18 cellular contexts compared by ENCODE assay signal in genomic region chr20:63326314-63327228, GRCh38. TPM values are rescaled to one million over a fixed set of nuclear protein-coding genes. Genes with fewer than 3 reads are reported as not detected.
DNase-seq lines count a peak whose midpoint lies in the region; ATAC-seq, FAIRE-seq and TF ChIP-seq lines count a peak whose summit lies in the region.
"Had no signal": no experiment of that assay in that cellular context is flagged by ENCODE, and none has a peak within 500 bp of the region (broad histone marks: within the 10 kb centered on the region; RNA-seq: fewer than 3 reads in every experiment).

No MANE protein-coding gene starts in this region.

- CTCF ChIA-PET in SK-N-SH (lab: Yijun Ruan, JAX) (interaction anchor here (3.0 to 4.0 kb wide), 2 partner anchors 17 to 55 kb away, joined by 15 to 19 read pairs; no protein-coding TSS in a partner anchor), K562 (lab: Yijun Ruan, JAX; ENCODE audit: low intra/inter-chr PET ratio) (no interaction called here)

- no peak overlapping the region for H3K18ac ChIP-seq in trophoblast cell (ENCODE audit: low read length)

- H4K91ac ChIP-seq in trophoblast cell (ENCODE audit: low read depth, low read length) = no peak overlapping the region

- no peak for TF ChIP-seq POLR2A in K562 (conservative IDR thresholded peaks at IDR 0.05)

- H3K27ac ChIP-seq in SK-N-SH (ENCODE audit: low read depth in 2 of 2, low read length in 1 of 2) (no peak overlapping the region), MM.1S (ENCODE audit: low read length) (no peak overlapping the region), K562 (ENCODE audit: extremely low read depth, low read depth, low read length) (no peak overlapping the region), trophoblast cell (ENCODE audit: low read depth, low read length) (no peak overlapping the region)
- H3K27ac ChIP-seq: 22Rv1, dorsolateral prefrontal cortex, tibial artery had no signal

- peak overlapping the region; percentile 2 for H4K8ac ChIP-seq in trophoblast cell (ENCODE audit: low read depth, low read length)

- POLR2A ChIA-PET in SK-N-SH (lab: Yijun Ruan, JAX) (no interaction called here), K562 (lab: Yijun Ruan, JAX) (no interaction called here)

- no peaks in the 10 kb centered on the region for H3K9me1 ChIP-seq in K562 (ENCODE audit: control insufficient read depth, insufficient read depth, low read length)

- H2AFZ ChIP-seq in SK-N-SH (ENCODE audit: low read depth) (no peak overlapping the region), MM.1S (ENCODE audit: low read length) (0 out of 2 replicates have a peak overlapping the region, but pooled peaks have one; percentile 34), K562 (ENCODE audit: low read depth, low read length) (0 out of 2 replicates have a peak overlapping the region, but pooled peaks have one; percentile 30), trophoblast cell (ENCODE audit: insufficient read depth, low read length, poor library complexity) (no peak overlapping the region)

- ATAC-seq in SK-N-SH treated with all-trans-retinoic acid at 6 μM for 48 hours (no peak), K562 (no peak), GM21723 (IDR thresholded peaks at IDR 0.05; ENCODE audit: unreplicated experiment) (no peak)

- no peaks in the 10 kb centered on the region for H3K79me1 ChIP-seq in trophoblast cell (ENCODE audit: low read length)

- H3K4me3 ChIP-seq in SK-N-SH (ENCODE audit: low read depth in 2 of 2, low read length in 1 of 2) = no peak overlapping the region
- H3K4me3 ChIP-seq in MM.1S (ENCODE audit: low read length) = no peak overlapping the region
- H3K4me3 ChIP-seq in K562 = no peak overlapping the region
- no peak overlapping the region for H3K4me3 ChIP-seq in trophoblast cell (ENCODE audit: low read depth, low read length)
- H3K4me3 ChIP-seq: dorsolateral prefrontal cortex, tibial artery had no signal

- H3K4me1 ChIP-seq in SK-N-SH (ENCODE audit: control insufficient read depth in 1 of 2, insufficient read depth in 2 of 2, low read depth in 1 of 2, low read length in 1 of 2) (peaks cover 0 to 3% of the 10 kb centered on the region in 2 experiments; a peak in 1 of 4 replicates), MM.1S (ENCODE audit: low read length) (no peaks in the 10 kb centered on the region), K562 (replicated peaks in 1 of 2; ENCODE audit: control insufficient read depth in 2 of 2, insufficient read depth in 2 of 2, low read length in 2 of 2) (peaks cover 0 to 31% of the 10 kb centered on the region in 2 experiments; a peak in 1 of 5 replicates), trophoblast cell (ENCODE audit: control insufficient read depth in 1 of 2, insufficient read depth in 2 of 2, low read length in 2 of 2) (no peaks in the 10 kb centered on the region)
- H3K4me1 ChIP-seq: tibial artery had no signal

- H3K4me2 ChIP-seq in SK-N-SH (no peak overlapping the region), MM.1S (ENCODE audit: low read depth, low read length) (no peak overlapping the region), K562 (ENCODE audit: insufficient read depth, low read length) (no peak overlapping the region), trophoblast cell (ENCODE audit: low read length) (no peak overlapping the region)

- H3K9me2 ChIP-seq in SK-N-SH (no peaks in the 10 kb centered on the region), MM.1S (replicated peaks; ENCODE audit: insufficient read depth, low read length) (no peaks in the 10 kb centered on the region)

- no peak overlapping the region for H3K4ac ChIP-seq in trophoblast cell (ENCODE audit: low read depth, low read length)

- no peak for TF ChIP-seq RAD21 in SK-N-SH (IDR thresholded peaks at IDR 0.05; ENCODE audit: low read length)
- no peak for TF ChIP-seq RAD21 in K562 (CRISPR knock-in tag; conservative IDR thresholded peaks at IDR 0.05 in 1 of 2, IDR thresholded peaks at IDR 0.05 in 1 of 2)

- DNase-seq in SK-N-SH (no peak), MM.1S (no peak), K562 (ENCODE audit: extremely low read depth in 1 of 4, low spot score in 3 of 4) (no peak), trophoblast cell (no peak), NOMO-1 treated with dmso at 0.1 percent for 144 hours (lab: John Stamatoyannopoulos, UW; ENCODE audit: unreplicated experiment) (no peak)
- no peak for DNase-seq in activated CD4-positive, CD25-positive, alpha-beta regulatory T cell (lab: John Stamatoyannopoulos, UW)
- DNase-seq: activated CD8-positive, alpha-beta memory T cell treated with anti-CD3 and anti-CD28 coated beads, Interleukin-2, amount 50 U/mL, for 4 hours; DMS 273 treated with DMSO at 0.1 percent for 48 hours; GOT3 had no signal

- H3K79me2 ChIP-seq in SK-N-SH (ENCODE audit: insufficient read depth) (no peaks in the 10 kb centered on the region), MM.1S (ENCODE audit: low read length) (no peaks in the 10 kb centered on the region), K562 (ENCODE audit: control insufficient read depth, insufficient read depth, low read length) (no peaks in the 10 kb centered on the region), trophoblast cell (ENCODE audit: control insufficient read depth, insufficient read depth, low read length, poor library complexity) (no peaks in the 10 kb centered on the region)

- H3K9ac ChIP-seq in SK-N-SH (no peak overlapping the region), MM.1S (ENCODE audit: low read length) (no peak overlapping the region), K562 (ENCODE audit: insufficient read depth in 1 of 2, low read depth in 2 of 2, low read length in 2 of 2) (no peak overlapping the region), trophoblast cell (ENCODE audit: low read length) (no peak overlapping the region)

- no peak for FAIRE-seq in K562 (lab: Jason Lieb, UNC)
- FAIRE-seq: astrocyte, islet of Langerhans had no signal

- intact Hi-C loops in K562 (cut with micrococcal nuclease) = no loop called here

- no peak overlapping the region for H2AK5ac ChIP-seq in trophoblast cell (ENCODE audit: low read length)

- BruUV-seq in K562 (replicated peaks; lab: Mats Ljungman, UMichigan) = no TSS peak

- H2BK120ac ChIP-seq in trophoblast cell (ENCODE audit: insufficient read depth, low read length, poor library complexity) = no peak overlapping the region

- no peaks in the 10 kb centered on the region for H3F3A ChIP-seq in SK-N-SH (replicated peaks; ENCODE audit: insufficient read depth)
- H3F3A ChIP-seq in MM.1S (ENCODE audit: insufficient read depth, low read length) = no peaks in the 10 kb centered on the region

- H2BK12ac ChIP-seq in trophoblast cell (ENCODE audit: low read length) = no peak overlapping the region

- no peak overlapping the region for H3K14ac ChIP-seq in trophoblast cell (ENCODE audit: low read length)

- H4K20me1 ChIP-seq in SK-N-SH (ENCODE audit: insufficient read depth) (no peaks in the 10 kb centered on the region), MM.1S (ENCODE audit: insufficient read depth, low read length) (no peaks in the 10 kb centered on the region), K562 (replicated peaks; ENCODE audit: control insufficient read depth, insufficient read depth, low read length) (no peaks in the 10 kb centered on the region)

- H2BK5ac ChIP-seq in trophoblast cell (ENCODE audit: low read depth, low read length, poor library complexity) = no peak overlapping the region

- H3K9me3 ChIP-seq in SK-N-SH (no peaks in the 10 kb centered on the region), MM.1S (replicated peaks; ENCODE audit: insufficient read depth, low read length) (no peaks in the 10 kb centered on the region), K562 (replicated peaks; ENCODE audit: control insufficient read depth, insufficient read depth, low read depth, low read length) (no peaks in the 10 kb centered on the region), trophoblast cell (ENCODE audit: insufficient read depth, low read depth, low read length) (peaks cover 8% of the 10 kb centered on the region)

- H3K27me3 ChIP-seq in SK-N-SH (ENCODE audit: insufficient read depth) (no peaks in the 10 kb centered on the region; the same call in 1 of the 2 replicates), MM.1S (replicated peaks; ENCODE audit: insufficient read depth, low read length) (peaks cover 65% of the 10 kb centered on the region), K562 (ENCODE audit: control insufficient read depth in 2 of 2, insufficient read depth in 2 of 2, low read length in 2 of 2) (peaks cover 15 to 18% of the 10 kb centered on the region in 2 experiments; a peak in 4 of 5 replicates), trophoblast cell (ENCODE audit: insufficient read depth, low read length) (no peaks in the 10 kb centered on the region)

- in situ Hi-C loops in K562 (cut with MboI) = no loop called here

- no peaks in the 10 kb centered on the region for H3K36me3 ChIP-seq in SK-N-SH (replicated peaks in 1 of 2; ENCODE audit: control insufficient read depth in 1 of 2, insufficient read depth in 2 of 2, low read length in 1 of 2)
- no peaks in the 10 kb centered on the region for H3K36me3 ChIP-seq in MM.1S (replicated peaks; ENCODE audit: insufficient read depth, low read length)
- no peaks in the 10 kb centered on the region for H3K36me3 ChIP-seq in K562 (ENCODE audit: control insufficient read depth, insufficient read depth, low read length)
- no peaks in the 10 kb centered on the region for H3K36me3 ChIP-seq in trophoblast cell (ENCODE audit: control insufficient read depth in 1 of 2, insufficient read depth in 2 of 2, low read length in 2 of 2)
- H3K36me3 ChIP-seq: tibial artery had no signal

- TF ChIP-seq EP300 in SK-N-SH (IDR thresholded peaks at IDR 0.05; ENCODE audit: borderline replicate concordance in 1 of 2, low read depth in 1 of 2, low read length in 1 of 2) (no peak), K562 (IDR thresholded peaks at IDR 0.05; ENCODE audit: low read length) (no peak)

- no peak overlapping the region for H3K23ac ChIP-seq in trophoblast cell (ENCODE audit: low read length)

- TF ChIP-seq CTCF in SK-N-SH (IDR thresholded peaks at IDR 0.05) = no peak
- TF ChIP-seq CTCF in MM.1S (IDR thresholded peaks at IDR 0.05; ENCODE audit: low read length) = no peak
- TF ChIP-seq CTCF in K562 (IDR thresholded peaks at IDR 0.05 in 2 of 3, conservative IDR thresholded peaks at IDR 0.05 in 1 of 3; ENCODE audit: insufficient read depth in 2 of 3, low read depth in 1 of 3, low read length in 3 of 3) = no peak

- WGBS in SK-N-SH (ENCODE audit: low lambda C conversion rate) = 56% methylated on average over 8 of the region's 15 CpGs
- WGBS in K562 (ENCODE audit: insufficient coverage, low coverage, missing lambda C conversion rate) = 24% methylated on average over 15 of the region's 15 CpGs
- no CpG with 5 or more reads among the region's 15 CpGs for WGBS in trophoblast cell (ENCODE audit: extremely low coverage, insufficient coverage, insufficient read length)

- H4K12ac ChIP-seq in trophoblast cell (ENCODE audit: low read depth, low read length) = peak overlapping the region; percentile 40

RNA-seq across cellular contexts. Expression of gene COL20A1, which starts 33.6 kb away (rescaled TPM):
- not detected in 2 replicates for polyA plus RNA-seq in SK-N-SH (2012; rRNA removed)
- polyA plus RNA-seq in SK-N-SH (2012; cell fraction: cytosol; rRNA removed) = not detected in 2 replicates
- polyA plus RNA-seq in SK-N-SH (2012; cell fraction: nucleus; rRNA removed) = 0.01 and 0.05 TPM in 2 replicates
- total RNA-seq in K562 (2011; cell fraction: chromatin; rRNA removed; ENCODE audit: low replicate concordance) = 0.12 and 0.19 TPM in 2 replicates
- total RNA-seq in K562 (2011; cell fraction: nucleolus; rRNA removed) = 0.26 and 0.33 TPM in 2 replicates
- total RNA-seq in K562 (2011; cell fraction: nucleoplasm; rRNA removed) = 0.15 TPM in 1 of 2 replicates, not detected in the other
- total RNA-seq in K562 (2014; rRNA removed) = not detected in 2 replicates
- not detected in 2 replicates for total RNA-seq in K562 (2014; rRNA removed; fragmentation: Illumina TruSeq; extraction: Trizol)
- total RNA-seq in K562 (2015; rRNA removed; fragmentation: Illumina TruSeq; extraction: Trizol) = not detected in 2 replicates
- total RNA-seq in K562 (2021) = not detected in 2 replicates
- not detected in 2 replicates for polyA plus RNA-seq in K562 (2011; rRNA removed)
- polyA plus RNA-seq in K562 (2011; cell fraction: cytosol; rRNA removed) = under 0.01 TPM in 1 of 2 replicates, not detected in the other
- 0.06 and 0.26 TPM in 2 replicates for polyA plus RNA-seq in K562 (2011; cell fraction: nucleus; rRNA removed)
- polyA plus RNA-seq in K562 (2012) = 0.06 TPM in 1 of 2 replicates, not detected in the other
- polyA plus RNA-seq in K562 (2014; fragmentation: Illumina TruSeq; extraction: Trizol) = not detected in 2 replicates
- polyA plus RNA-seq in K562 (2014; fragmentation: Nextera tagmentation; extraction: Ambion mirVana) = not detected
- not detected in 2 replicates for polyA plus RNA-seq in K562 (2014; rRNA removed)
- polyA minus RNA-seq in K562 (2011; rRNA and poly(A)+ RNA removed) = not detected in 2 replicates
- polyA minus RNA-seq in K562 (2011; cell fraction: cytosol; rRNA and poly(A)+ RNA removed) = not detected in 2 replicates
- polyA minus RNA-seq in K562 (2011; cell fraction: nucleus; rRNA and poly(A)+ RNA removed) = not detected in 2 replicates
- polyA plus RNA-seq in trophoblast cell (2013) = 0.23 and 0.26 TPM in 2 replicates
- total RNA-seq: T-helper 2 cell treated with Interferon-gamma antibody and Interleukin-4, amounts not matched to agents 100 ng/mL and 5 ng/mL, for 36 hours had no signal

RNA-seq across cellular contexts. Expression of gene CHRNA4, which starts 34.6 kb away (rescaled TPM):
- polyA plus RNA-seq in SK-N-SH (2012; rRNA removed) (not detected in 2 replicates), K562 (2011; rRNA removed) (not detected in 2 replicates), K562 (2014; fragmentation: Illumina TruSeq; extraction: Trizol) (not detected in 2 replicates), K562 (2014; fragmentation: Nextera tagmentation; extraction: Ambion mirVana) (not detected), K562 (2014; rRNA removed) (not detected in 2 replicates)
- polyA plus RNA-seq in SK-N-SH (2012; cell fraction: cytosol; rRNA removed) = not detected in 2 replicates
- not detected in 2 replicates for polyA plus RNA-seq in SK-N-SH (2012; cell fraction: nucleus; rRNA removed)
- total RNA-seq in K562 (2011; cell fraction: chromatin; rRNA removed; ENCODE audit: low replicate concordance) = not detected in 2 replicates
- total RNA-seq in K562 (2011; cell fraction: nucleolus; rRNA removed) = not detected in 2 replicates
- total RNA-seq in K562 (2011; cell fraction: nucleoplasm; rRNA removed) = not detected in 2 replicates
- total RNA-seq in K562 (2014; rRNA removed) (not detected in 2 replicates), K562 (2014; rRNA removed; fragmentation: Illumina TruSeq; extraction: Trizol) (not detected in 2 replicates), K562 (2015; rRNA removed; fragmentation: Illumina TruSeq; extraction: Trizol) (not detected in 2 replicates), K562 (2021) (0.02 TPM in 1 of 2 replicates, not detected in the other)
- not detected in 2 replicates for polyA plus RNA-seq in K562 (2011; cell fraction: cytosol; rRNA removed)
- not detected in 2 replicates for polyA plus RNA-seq in K562 (2011; cell fraction: nucleus; rRNA removed)
- not detected in 2 replicates for polyA plus RNA-seq in K562 (2012)
- polyA minus RNA-seq in K562 (2011; rRNA and poly(A)+ RNA removed) = not detected in 2 replicates
- not detected in 2 replicates for polyA minus RNA-seq in K562 (2011; cell fraction: cytosol; rRNA and poly(A)+ RNA removed)
- polyA minus RNA-seq in K562 (2011; cell fraction: nucleus; rRNA and poly(A)+ RNA removed) = not detected in 2 replicates
- not detected in 2 replicates for polyA plus RNA-seq in trophoblast cell (2013)
- total RNA-seq: fibroblast of villous mesenchyme; T-helper 2 cell treated with Interferon-gamma antibody and Interleukin-4, amounts not matched to agents 100 ng/mL and 5 ng/mL, for 36 hours had no signal

RNA-seq across cellular contexts. Expression of gene ARFGAP1, which starts 54.0 kb away (rescaled TPM):
- 72.7 and 77.0 TPM in 2 replicates for polyA plus RNA-seq in SK-N-SH (2012; rRNA removed)
- polyA plus RNA-seq in SK-N-SH (2012; cell fraction: cytosol; rRNA removed) = 15.2 and 23.1 TPM in 2 replicates
- polyA plus RNA-seq in SK-N-SH (2012; cell fraction: nucleus; rRNA removed) = 483 and 544 TPM in 2 replicates
- 379 and 853 TPM in 2 replicates for total RNA-seq in K562 (2011; cell fraction: chromatin; rRNA removed; ENCODE audit: low replicate concordance)
- 493 and 502 TPM in 2 replicates for total RNA-seq in K562 (2011; cell fraction: nucleolus; rRNA removed)
- total RNA-seq in K562 (2011; cell fraction: nucleoplasm; rRNA removed) = 305 and 355 TPM in 2 replicates
- total RNA-seq in K562 (2014; rRNA removed) = 42.4 and 44.3 TPM in 2 replicates
- total RNA-seq in K562 (2014; rRNA removed; fragmentation: Illumina TruSeq; extraction: Trizol) = 15.7 and 17.6 TPM in 2 replicates
- total RNA-seq in K562 (2015; rRNA removed; fragmentation: Illumina TruSeq; extraction: Trizol) = 33.5 and 33.9 TPM in 2 replicates
- total RNA-seq in K562 (2021) = 85.3 and 102 TPM in 2 replicates
- 39.1 and 89.8 TPM in 2 replicates for polyA plus RNA-seq in K562 (2011; rRNA removed)
- polyA plus RNA-seq in K562 (2011; cell fraction: cytosol; rRNA removed) = 59.1 and 89.5 TPM in 2 replicates
- polyA plus RNA-seq in K562 (2011; cell fraction: nucleus; rRNA removed) = 848 and 934 TPM in 2 replicates
- polyA plus RNA-seq in K562 (2012) = 64.7 and 85.4 TPM in 2 replicates
- 24.9 and 45.2 TPM in 2 replicates for polyA plus RNA-seq in K562 (2014; fragmentation: Illumina TruSeq; extraction: Trizol)
- polyA plus RNA-seq in K562 (2014; fragmentation: Nextera tagmentation; extraction: Ambion mirVana) = under 1 TPM; 0.53 to 0.95 TPM
- 54.4 and 73.2 TPM in 2 replicates for polyA plus RNA-seq in K562 (2014; rRNA removed)
- polyA minus RNA-seq in K562 (2011; rRNA and poly(A)+ RNA removed) = 24.6 and 29.9 TPM in 2 replicates
- polyA minus RNA-seq in K562 (2011; cell fraction: cytosol; rRNA and poly(A)+ RNA removed) = 33.3 and 40.3 TPM in 2 replicates
- polyA minus RNA-seq in K562 (2011; cell fraction: nucleus; rRNA and poly(A)+ RNA removed) = 103 and 183 TPM in 2 replicates
- 83.1 and 87.4 TPM in 2 replicates for polyA plus RNA-seq in trophoblast cell (2013)

Comparison
In these comparisons a context has a peak if more than half of its experiments do, and no peak if none do; other contexts are left out.
1. H2AFZ ChIP-seq: peak in MM.1S (single experiment) and K562 (single experiment); none in SK-N-SH (single experiment) and trophoblast cell (single experiment).
2. Of the 27 proteins assayed by ChIP-seq in both K562 and SK-N-SH: peak only in K562: ELF1; only in SK-N-SH: none; in both: GABPA; in neither: 25.